In genomic region chr10:44858017-44858371, GRCh38 we compare ENCODE assay signal across 24 cellular contexts. TPM values are rescaled to one million over a fixed set of nuclear protein-coding genes. Genes with fewer than 3 reads are reported as not detected.
DNase-seq lines count a peak whose midpoint lies in the region; ATAC-seq and TF ChIP-seq lines count a peak whose summit lies in the region.
"Had no signal": no experiment of that assay in that cellular context is flagged by ENCODE, and none has a peak within 500 bp of the region (broad histone marks: within the 10 kb centered on the region; RNA-seq: fewer than 3 reads in every experiment).

No MANE protein-coding gene starts in this region.

- no peaks in the 10 kb centered on the region for H3K79me2 ChIP-seq in DOHH2 (ENCODE audit: control insufficient read depth, low read length)
- H3K79me2 ChIP-seq: parathyroid adenoma had no signal

- H3K27ac ChIP-seq in BLaER1 (no peak overlapping the region), DOHH2 (ENCODE audit: low read depth, low read length) (no peak overlapping the region), RWPE2 (ENCODE audit: poor library complexity, severe bottlenecking) (no peak overlapping the region)
- H3K27ac ChIP-seq: dorsolateral prefrontal cortex, gastroesophageal sphincter, GM23248, left lung, parathyroid adenoma, SK-N-MC, spleen, upper lobe of left lung had no signal

- H3K36me3 ChIP-seq in BLaER1 (no peaks in the 10 kb centered on the region), DOHH2 (ENCODE audit: control insufficient read depth, low read length) (no peaks in the 10 kb centered on the region), RWPE2 (ENCODE audit: low read depth) (no peaks in the 10 kb centered on the region)
- H3K36me3 ChIP-seq: gastroesophageal sphincter, left lung, spleen, upper lobe of left lung had no signal

- no peak for ATAC-seq in RWPE2 (ENCODE audit: low read depth)
- no peak for ATAC-seq in T-helper 17 cell
- ATAC-seq in left lobe of liver, result no peak
- ATAC-seq in stimulated activated memory B cell treated with anti-CD40 and anti-IgM and Interleukin-4, amounts not matched to agents 10 μg/mL and 1 μg/mL and 100 μg/mL, for 72 hours, result no peak

- H3K27me3 ChIP-seq in BLaER1 (no peaks in the 10 kb centered on the region), DOHH2 (ENCODE audit: control insufficient read depth, low read length) (no peaks in the 10 kb centered on the region), RWPE2 (ENCODE audit: insufficient read depth, poor library complexity, severe bottlenecking) (no peaks in the 10 kb centered on the region)
- H3K27me3 ChIP-seq: gastroesophageal sphincter, upper lobe of left lung had no signal

- H3K9me3 ChIP-seq in BLaER1, result no peaks in the 10 kb centered on the region
- no peaks in the 10 kb centered on the region for H3K9me3 ChIP-seq in DOHH2 (ENCODE audit: control insufficient read depth, insufficient read depth, low read length)
- no peaks in the 10 kb centered on the region for H3K9me3 ChIP-seq in RWPE2 (ENCODE audit: severe bottlenecking)
- no peaks in the 10 kb centered on the region for H3K9me3 ChIP-seq in T-helper 17 cell (ENCODE audit: control insufficient read depth, low read length, poor library complexity, severe bottlenecking)
- H3K9me3 ChIP-seq: gastroesophageal sphincter, left lung, spleen, upper lobe of left lung had no signal

- H3F3A ChIP-seq in DOHH2 (ENCODE audit: control insufficient read depth, insufficient read depth), result no peaks in the 10 kb centered on the region

- H3K27ac Mint-ChIP-seq in nephron (peak overlapping the region in 2 of 3 experiments; percentile 45 to 88), T-helper 17 cell (no peak overlapping the region)
- H3K27ac Mint-ChIP-seq in stimulated activated memory B cell treated with anti-CD40 and anti-IgM and Interleukin-4, amounts not matched to agents 10 μg/mL and 1 μg/mL and 100 μg/mL, for 72 hours, result no peak overlapping the region
- H3K27ac Mint-ChIP-seq: activated naive CD8-positive, alpha-beta T cell treated with anti-CD3 and anti-CD28 coated beads, Interleukin-2, amount 50 U/mL, for 24 hours; IgD-negative memory B cell; mesothelial cell of epicardium had no signal

- H3K9me2 ChIP-seq in DOHH2 (replicated peaks; ENCODE audit: control insufficient read depth, low read length), result no peaks in the 10 kb centered on the region

- H3K4me3 Mint-ChIP-seq in nephron (no peak overlapping the region), T-helper 17 cell (no peak overlapping the region)
- no peak overlapping the region for H3K4me3 Mint-ChIP-seq in stimulated activated memory B cell treated with anti-CD40 and anti-IgM and Interleukin-4, amounts not matched to agents 10 μg/mL and 1 μg/mL and 100 μg/mL, for 72 hours
- H3K4me3 Mint-ChIP-seq: activated naive CD8-positive, alpha-beta T cell treated with anti-CD3 and anti-CD28 coated beads, Interleukin-2, amount 50 U/mL, for 24 hours; activated T-cell treated with anti-CD3 and anti-CD28 coated beads, Interleukin-2, amount 50 U/mL, for 4 hours; central memory CD8-positive, alpha-beta T cell; IgD-negative memory B cell; mesothelial cell of epicardium; naive thymus-derived CD4-positive, alpha-beta T cell had no signal

- H3K9ac ChIP-seq in BLaER1, result no peak overlapping the region
- H3K9ac ChIP-seq: GM23248, parathyroid adenoma had no signal

- TF ChIP-seq CTCF in DOHH2 (IDR thresholded peaks at IDR 0.05; ENCODE audit: low read depth, low read length, poor library complexity, severe bottlenecking) (peak; percentile 46), RWPE2 (IDR thresholded peaks at IDR 0.05; ENCODE audit: poor library complexity, severe bottlenecking) (peak; percentile 78), nephron (IDR thresholded peaks at IDR 0.05; ENCODE audit: unreplicated experiment in 3 of 3) (peak in 2 of 3 experiments; percentile 34 to 51)

- peaks cover 87% of the 10 kb centered on the region for H3K4me1 ChIP-seq in BLaER1
- no peaks in the 10 kb centered on the region for H3K4me1 ChIP-seq in DOHH2 (ENCODE audit: control insufficient read depth, low read length)
- H3K4me1 ChIP-seq in RWPE2 (ENCODE audit: insufficient read depth, poor library complexity, severe bottlenecking), result no peaks in the 10 kb centered on the region
- H3K4me1 ChIP-seq: gastroesophageal sphincter, left lung, parathyroid adenoma had no signal

- no peaks in the 10 kb centered on the region for H4K20me1 ChIP-seq in BLaER1
- H4K20me1 ChIP-seq in DOHH2 (ENCODE audit: control insufficient read depth, insufficient read depth, low read depth, low read length), result no peaks in the 10 kb centered on the region

- H3K4me1 Mint-ChIP-seq in nephron, result peaks cover 32% of the 10 kb centered on the region
- H3K4me1 Mint-ChIP-seq in T-helper 17 cell, result peaks cover 6% of the 10 kb centered on the region
- no peaks in the 10 kb centered on the region for H3K4me1 Mint-ChIP-seq in stimulated activated memory B cell treated with anti-CD40 and anti-IgM and Interleukin-4, amounts not matched to agents 10 μg/mL and 1 μg/mL and 100 μg/mL, for 72 hours
- H3K4me1 Mint-ChIP-seq: central memory CD8-positive, alpha-beta T cell had no signal

- H3K27me3 Mint-ChIP-seq in nephron (ENCODE audit: low read depth) (peaks cover 11% of the 10 kb centered on the region), T-helper 17 cell (peaks cover 22% of the 10 kb centered on the region)
- peaks cover 23% of the 10 kb centered on the region for H3K27me3 Mint-ChIP-seq in stimulated activated memory B cell treated with anti-CD40 and anti-IgM and Interleukin-4, amounts not matched to agents 10 μg/mL and 1 μg/mL and 100 μg/mL, for 72 hours

- no peaks in the 10 kb centered on the region for H3K9me3 Mint-ChIP-seq in nephron
- H3K9me3 Mint-ChIP-seq in stimulated activated memory B cell treated with anti-CD40 and anti-IgM and Interleukin-4, amounts not matched to agents 10 μg/mL and 1 μg/mL and 100 μg/mL, for 72 hours, result no peaks in the 10 kb centered on the region
- H3K9me3 Mint-ChIP-seq: activated naive CD8-positive, alpha-beta T cell treated with anti-CD3 and anti-CD28 coated beads, Interleukin-2, amount 50 U/mL, for 24 hours; activated T-cell treated with anti-CD3 and anti-CD28 coated beads, Interleukin-2, amount 50 U/mL, for 4 hours; central memory CD8-positive, alpha-beta T cell; IgD-negative memory B cell; mesothelial cell of epicardium; naive thymus-derived CD4-positive, alpha-beta T cell had no signal

- H3K4me3 ChIP-seq in BLaER1 (no peak overlapping the region), DOHH2 (ENCODE audit: low read length) (no peak overlapping the region), RWPE2 (ENCODE audit: severe bottlenecking) (no peak overlapping the region)
- H3K4me3 ChIP-seq: dorsolateral prefrontal cortex, gastroesophageal sphincter, GM23248, left lung, SK-N-MC, spleen, upper lobe of left lung had no signal

- H3K36me3 Mint-ChIP-seq in nephron (ENCODE audit: low read depth), result no peaks in the 10 kb centered on the region
- H3K36me3 Mint-ChIP-seq in T-helper 17 cell (ENCODE audit: low read depth), result peaks cover 4% of the 10 kb centered on the region
- no peaks in the 10 kb centered on the region for H3K36me3 Mint-ChIP-seq in stimulated activated memory B cell treated with anti-CD40 and anti-IgM and Interleukin-4, amounts not matched to agents 10 μg/mL and 1 μg/mL and 100 μg/mL, for 72 hours
- H3K36me3 Mint-ChIP-seq: IgD-negative memory B cell; mesothelial cell of epicardium; naive thymus-derived CD4-positive, alpha-beta T cell had no signal

- no peak for DNase-seq in RWPE2 (ENCODE audit: low spot score)
- DNase-seq in T-helper 17 cell, result no peak
- no peak for DNase-seq in left lobe of liver (ENCODE audit: low spot score)
- no peak for DNase-seq in NCI-H69 (lab: John Stamatoyannopoulos, UW)
- DNase-seq: NCI-H2081 treated with DMSO at 0.1 percent for 48 hours had no signal

- H3K4me2 ChIP-seq in BLaER1 (peak overlapping the region; percentile 60; the same call in 1 of the 2 replicates), DOHH2 (ENCODE audit: low read length) (no peak overlapping the region)

RNA-seq across cellular contexts. Expression of gene TMEM72, which starts 53.1 kb away (rescaled TPM):
- not detected for total RNA-seq in T-helper 17 cell
- total RNA-seq in left lobe of liver, result not detected
- total RNA-seq: activated T-cell treated with anti-CD3 and anti-CD28 coated beads, Interleukin-2, amount 50 U/mL, for 4 hours; GM23248; M059J; naive thymus-derived CD4-positive, alpha-beta T cell; spleen had no signal

Comparison
In these comparisons a context has a peak if more than half of its experiments do, and no peak if none do; other contexts are left out.
1. H3K27ac Mint-ChIP-seq: peak in nephron (2 of 3); none in T-helper 17 cell (single experiment) and stimulated activated memory B cell treated with anti-CD40 and anti-IgM and Interleukin-4, amounts not matched to agents 10 μg/mL and 1 μg/mL and 100 μg/mL, for 72 hours (single experiment).
2. Peak in every context shown above with its lines, with median percentiles within 50 percentile points of each other: CTCF ChIP-seq.